In genomic region chr16:11685844-11686618, GRCh38 we compare ENCODE assay signal across 18 cellular contexts. TPM values are rescaled to one million over a fixed set of nuclear protein-coding genes. Genes with fewer than 3 reads are reported as not detected.
DNase-seq lines count a peak whose midpoint lies in the region; ATAC-seq and TF ChIP-seq lines count a peak whose summit lies in the region.
"Had no signal": no experiment of that assay in that cellular context is flagged by ENCODE, and none has a peak within 500 bp of the region (broad histone marks: within the 10 kb centered on the region; RNA-seq: fewer than 3 reads in every experiment).

No MANE protein-coding gene starts in this region.

- CTCF ChIA-PET in activated CD8-positive, alpha-beta memory T cell treated with anti-CD3 and anti-CD28 coated beads, Interleukin-2, amount 10 ng/mL, durations not matched to agents 7 days and 5 days (lab: Charles Lee): no interaction called here
- CTCF ChIA-PET in activated B cell treated with CpG ODN at 0.5 μM for 24 hours (lab: Charles Lee): no interaction called here
- CTCF ChIA-PET in CD4-positive, alpha-beta memory T cell (lab: Charles Lee; ENCODE audit: partially characterized antibody): no interaction called here

- H3K27ac ChIP-seq in transverse colon: peak overlapping the region; percentile 6 to 51 (median 27)
- H3K27ac ChIP-seq in CD4-positive, alpha-beta memory T cell (ENCODE audit: low read depth, low read length): no peak overlapping the region

- no peak for TF ChIP-seq EP300 in transverse colon (IDR thresholded peaks at IDR 0.05; ENCODE audit: low read depth)

- H3K4me3 Mint-ChIP-seq in activated CD8-positive, alpha-beta memory T cell treated with anti-CD3 and anti-CD28 coated beads, Interleukin-2, amount 10 ng/mL, durations not matched to agents 7 days and 5 days: no peak overlapping the region
- H3K4me3 Mint-ChIP-seq in activated B cell treated with CpG ODN at 0.5 μM for 24 hours: no peak overlapping the region
- H3K4me3 Mint-ChIP-seq in CD4-positive, alpha-beta memory T cell: no peak overlapping the region
- H3K4me3 Mint-ChIP-seq: CD8-positive, alpha-beta T cell; T-cell had no signal

- ATAC-seq in activated CD8-positive, alpha-beta memory T cell treated with anti-CD3 and anti-CD28 coated beads, Interleukin-2, amount 10 ng/mL, durations not matched to agents 7 days and 5 days: no peak
- ATAC-seq in activated B cell treated with CpG ODN at 0.5 μM for 24 hours (ENCODE audit: low read depth) (no peak), left lobe of liver (no peak)
- ATAC-seq: CD8-positive, alpha-beta T cell; heart left ventricle; K562; T-cell had no signal

- no peak overlapping the region for H3K4me3 ChIP-seq in transverse colon
- H3K4me3 ChIP-seq in CD4-positive, alpha-beta memory T cell (ENCODE audit: low read length in 2 of 2): no peak overlapping the region
- H3K4me3 ChIP-seq: heart left ventricle, K562, tibial nerve had no signal

- TF ChIP-seq CTCF in activated B cell treated with CpG ODN at 0.5 μM for 24 hours (IDR thresholded peaks at IDR 0.05) (no peak), transverse colon (IDR thresholded peaks at IDR 0.05) (no peak)

- H3K36me3 Mint-ChIP-seq in activated CD8-positive, alpha-beta memory T cell treated with anti-CD3 and anti-CD28 coated beads, Interleukin-2, amount 10 ng/mL, durations not matched to agents 7 days and 5 days: peaks cover 59% of the 10 kb centered on the region
- H3K36me3 Mint-ChIP-seq in activated B cell treated with CpG ODN at 0.5 μM for 24 hours (ENCODE audit: low read depth): peaks cover 78% of the 10 kb centered on the region
- H3K36me3 Mint-ChIP-seq in CD4-positive, alpha-beta memory T cell: peaks cover 46 to 90% of the 10 kb centered on the region in 2 donors

- no peak for TF ChIP-seq POLR2A in transverse colon (IDR thresholded peaks at IDR 0.05)

- peaks cover 41% of the 10 kb centered on the region for H3K4me1 Mint-ChIP-seq in activated CD8-positive, alpha-beta memory T cell treated with anti-CD3 and anti-CD28 coated beads, Interleukin-2, amount 10 ng/mL, durations not matched to agents 7 days and 5 days
- H3K4me1 Mint-ChIP-seq in activated B cell treated with CpG ODN at 0.5 μM for 24 hours: peaks cover 97% of the 10 kb centered on the region
- peaks cover 24 to 67% (median 34%) of the 10 kb centered on the region in 4 donors for H3K4me1 Mint-ChIP-seq in CD4-positive, alpha-beta memory T cell

- peak; percentile 19 for DNase-seq in activated CD8-positive, alpha-beta memory T cell treated with anti-CD3 and anti-CD28 coated beads for 24 hours
- no peak for DNase-seq in activated CD8-positive, alpha-beta memory T cell treated with anti-CD3 and anti-CD28 coated beads, Interleukin-2, amount 10 ng/mL, durations not matched to agents 7 days and 5 days
- DNase-seq in activated B cell treated with CpG ODN at 0.5 μM for 24 hours (no peak), iris pigment epithelial cell (ENCODE audit: low read depth) (peak; percentile 50), transverse colon (no peak), left lobe of liver (ENCODE audit: low spot score) (no peak), NCI-H345 (lab: John Stamatoyannopoulos, UW) (no peak)
- no peak for DNase-seq in CD4-positive, alpha-beta memory T cell
- DNase-seq: activated gamma-delta T cell treated with Interleukin-2 at 50 U/mL for 16 hours; CD8-positive, alpha-beta T cell; dermis blood vessel endothelial cell; heart left ventricle; NCI-H1105; NCI-H2171; stimulated activated CD4-positive, alpha-beta T cell treated with anti-CD3 and anti-CD28 coated beads, Interleukin-4, amount 100 ng/mL, for 24 hours; T-cell had no signal

- H3K27me3 Mint-ChIP-seq in activated CD8-positive, alpha-beta memory T cell treated with anti-CD3 and anti-CD28 coated beads, Interleukin-2, amount 10 ng/mL, durations not matched to agents 7 days and 5 days: no peaks in the 10 kb centered on the region
- no peaks in the 10 kb centered on the region for H3K27me3 Mint-ChIP-seq in activated B cell treated with CpG ODN at 0.5 μM for 24 hours
- no peaks in the 10 kb centered on the region for H3K27me3 Mint-ChIP-seq in CD4-positive, alpha-beta memory T cell
- H3K27me3 Mint-ChIP-seq: T-cell had no signal

- no peaks in the 10 kb centered on the region for H3K9me3 Mint-ChIP-seq in activated CD8-positive, alpha-beta memory T cell treated with anti-CD3 and anti-CD28 coated beads, Interleukin-2, amount 10 ng/mL, durations not matched to agents 7 days and 5 days (ENCODE audit: low read depth)
- H3K9me3 Mint-ChIP-seq in activated B cell treated with CpG ODN at 0.5 μM for 24 hours: no peaks in the 10 kb centered on the region
- H3K9me3 Mint-ChIP-seq in CD4-positive, alpha-beta memory T cell: no peaks in the 10 kb centered on the region
- H3K9me3 Mint-ChIP-seq: CD8-positive, alpha-beta T cell; T-cell had no signal

- peaks cover 0 to 50% (median 21%) of the 10 kb centered on the region in 4 donors for H3K36me3 ChIP-seq in transverse colon
- peaks cover 59% of the 10 kb centered on the region for H3K36me3 ChIP-seq in CD4-positive, alpha-beta memory T cell (ENCODE audit: insufficient read depth, low read length)

- no peak overlapping the region for H3K27ac Mint-ChIP-seq in activated CD8-positive, alpha-beta memory T cell treated with anti-CD3 and anti-CD28 coated beads, Interleukin-2, amount 10 ng/mL, durations not matched to agents 7 days and 5 days
- peak overlapping the region; percentile 47 for H3K27ac Mint-ChIP-seq in activated B cell treated with CpG ODN at 0.5 μM for 24 hours
- peak overlapping the region in 1 of 7 donors; percentile 22 for H3K27ac Mint-ChIP-seq in CD4-positive, alpha-beta memory T cell
- H3K27ac Mint-ChIP-seq: CD8-positive, alpha-beta T cell had no signal

- in situ Hi-C loops in transverse colon (cut with MboI; ENCODE audit: low pct_ligation_motif_present in 1 of 4, low pct_unique_long_range_greater_than_20kb in 1 of 4, low sequenced_read_pairs in 3 of 4): no loop called here

- H3K27me3 ChIP-seq in transverse colon: no peaks in the 10 kb centered on the region
- H3K27me3 ChIP-seq in CD4-positive, alpha-beta memory T cell (ENCODE audit: insufficient read depth, low read length): no peaks in the 10 kb centered on the region
- H3K27me3 ChIP-seq: heart left ventricle, tibial nerve had no signal

- 54 to 81% methylated on average over 1 to 9 of the region's 9 CpGs for WGBS in transverse colon (ENCODE audit: low coverage in 1 of 2), 2 donors

- no peaks in the 10 kb centered on the region for H3K9me3 ChIP-seq in transverse colon
- H3K9me3 ChIP-seq in CD4-positive, alpha-beta memory T cell (ENCODE audit: control insufficient read depth in 1 of 2, low read length in 2 of 2): no peaks in the 10 kb centered on the region
- H3K9me3 ChIP-seq: heart left ventricle, tibial nerve had no signal

- intact Hi-C loops in activated B cell treated with CpG ODN at 0.5 μM for 24 hours (cut with micrococcal nuclease): loop anchor here (5.0 to 10.0 kb wide), 3 partner anchors 231 to 581 kb away; partner anchors contain the start of genes GSPT1 and SOCS1
- intact Hi-C loops in transverse colon (cut with DNase I; ENCODE audit: low total_unique reads): no loop called here
- intact Hi-C loops in CD4-positive, alpha-beta memory T cell (cut with micrococcal nuclease): no loop called here

- POLR2A ChIA-PET in activated B cell treated with CpG ODN at 0.5 μM for 24 hours (lab: Charles Lee): no interaction called here
- POLR2A ChIA-PET in CD4-positive, alpha-beta memory T cell (lab: Charles Lee; ENCODE audit: partially characterized antibody): no interaction called here

- H3K4me1 ChIP-seq in transverse colon: peaks cover 24 to 33% (median 26%) of the 10 kb centered on the region in 4 donors
- peaks cover 34% of the 10 kb centered on the region for H3K4me1 ChIP-seq in CD4-positive, alpha-beta memory T cell (ENCODE audit: insufficient read depth, low read length)

RNA-seq across cellular contexts. Expression of gene SNN, which starts 17.8 kb away (rescaled TPM):
- 1 to 10 TPM; 3.0 to 4.0 TPM for total RNA-seq in activated CD8-positive, alpha-beta memory T cell treated with anti-CD3 and anti-CD28 coated beads, Interleukin-2, amount 10 ng/mL, durations not matched to agents 7 days and 5 days
- total RNA-seq in activated B cell treated with CpG ODN at 0.5 μM for 24 hours (31.9 and 32.1 TPM in 2 replicates), transverse colon (10 to 100 TPM in 2 of 4 donors, 1 to 10 TPM in 2; 4.9 to 12.3 (median 8.6) TPM), left lobe of liver (4.4 TPM)
- total RNA-seq in CD4-positive, alpha-beta memory T cell: 10 to 100 TPM; 19.2 to 20.4 TPM
- 10 to 100 TPM; 16.1 to 16.7 TPM for polyA plus RNA-seq in CD4-positive, alpha-beta memory T cell

RNA-seq across cellular contexts. Expression of gene TXNDC11, which starts 56.6 kb away (rescaled TPM):
- total RNA-seq in activated CD8-positive, alpha-beta memory T cell treated with anti-CD3 and anti-CD28 coated beads, Interleukin-2, amount 10 ng/mL, durations not matched to agents 7 days and 5 days: 10 to 100 TPM; 41.3 to 47.2 TPM
- total RNA-seq in activated B cell treated with CpG ODN at 0.5 μM for 24 hours (54.3 and 63.2 TPM in 2 replicates), transverse colon (100 to 1,000 TPM in 1 of 4 donors, 10 to 100 TPM in 3; 66.8 to 105 (median 71.1) TPM), left lobe of liver (49.1 TPM)
- total RNA-seq in CD4-positive, alpha-beta memory T cell: 10 to 100 TPM; 51.7 to 59.8 TPM
- 10 to 100 TPM; 54.7 to 62.6 TPM for polyA plus RNA-seq in CD4-positive, alpha-beta memory T cell

Comparison
In these comparisons a context has a peak if more than half of its experiments do, and no peak if none do; other contexts are left out.
1. DNase-seq: peak in activated CD8-positive, alpha-beta memory T cell treated with anti-CD3 and anti-CD28 coated beads for 24 hours (single experiment) and iris pigment epithelial cell (single experiment); none in activated CD8-positive, alpha-beta memory T cell treated with anti-CD3 and anti-CD28 coated beads, Interleukin-2, amount 10 ng/mL, durations not matched to agents 7 days and 5 days (single experiment), activated B cell treated with CpG ODN at 0.5 μM for 24 hours (single experiment), transverse colon (single experiment), CD4-positive, alpha-beta memory T cell (0 of 5), left lobe of liver (single experiment) and NCI-H345 (single experiment).